Comparison of ENCODE assay signal across 9 cellular contexts in genomic region chr3:141498592-141499223, GRCh38. TPM values are rescaled to one million over a fixed set of nuclear protein-coding genes. Genes with fewer than 3 reads are reported as not detected.
DNase-seq lines count a peak whose midpoint lies in the region; ATAC-seq and TF ChIP-seq lines count a peak whose summit lies in the region.
"Had no signal": no experiment of that assay in that cellular context is flagged by ENCODE, and none has a peak within 500 bp of the region (broad histone marks: within the 10 kb centered on the region; RNA-seq: fewer than 3 reads in every experiment).

No MANE protein-coding gene starts in this region.

- DNase-seq in Panc1 (ENCODE audit: low read depth, low spot score) (no peak), NCI-H2107 (lab: John Stamatoyannopoulos, UW) (no peak), NCI-H69 (lab: John Stamatoyannopoulos, UW) (no peak), NCI-H2171 (lab: John Stamatoyannopoulos, UW) (no peak)
- peak; percentile 74 for DNase-seq in activated effector memory CD4-positive, alpha-beta T cell treated with Interleukin-2 at 50 U/mL for 16 hours
- DNase-seq: IMR-90 had no signal

- no peak overlapping the region; the same call in 1 of the 2 replicates for H3K27ac ChIP-seq in Panc1 (ENCODE audit: low read length)
- peak overlapping the region; percentile 93 for H3K27ac ChIP-seq in neutrophil

- CTCF ChIA-PET in Panc1 (lab: Charles Lee): no interaction called here

- H3K4me3 ChIP-seq in Panc1 (ENCODE audit: low read depth in 2 of 2, low read length in 2 of 2): peak overlapping the region in 1 of 2 experiments; percentile 2; a peak in 1 of 4 replicates
- H3K4me3 ChIP-seq in neutrophil (ENCODE audit: low read depth in 1 of 2, low read length in 1 of 2): peak overlapping the region; percentile 30 to 39

- in situ Hi-C loops in Panc1 (cut with HindIII; ENCODE audit: low pct_unique_long_range_greater_than_20kb, low sequenced_read_pairs): no loop called here

- ATAC-seq in GM18519 (IDR thresholded peaks at IDR 0.05; ENCODE audit: low FRiP score, unreplicated experiment): peak; percentile 92
- ATAC-seq in HG02884 (IDR thresholded peaks at IDR 0.05; ENCODE audit: unreplicated experiment): peak; percentile 94
- ATAC-seq in Panc1: peak; percentile 82

- BruUV-seq in Panc1 (replicated peaks; lab: Mats Ljungman, UMichigan): no TSS peak

- POLR2A ChIA-PET in Panc1 (lab: Charles Lee): no interaction called here

- H3K4me1 ChIP-seq in Panc1 (ENCODE audit: control insufficient read depth, insufficient read depth, low read length): peaks cover 3% of the 10 kb centered on the region; the same call in 1 of the 2 replicates
- peaks cover 41 to 50% of the 10 kb centered on the region in 2 experiments for H3K4me1 ChIP-seq in neutrophil (ENCODE audit: control insufficient read depth in 1 of 2, insufficient read depth in 1 of 2, low read depth in 1 of 2, low read length in 1 of 2)

- intact Hi-C loops in Panc1 (cut with micrococcal nuclease; ENCODE audit: unreplicated experiment): no loop called here

- no peaks in the 10 kb centered on the region for H3K36me3 ChIP-seq in Panc1 (ENCODE audit: control insufficient read depth, insufficient read depth, low read length)
- H3K36me3 ChIP-seq in neutrophil: no peaks in the 10 kb centered on the region

- no peaks in the 10 kb centered on the region for H3K27me3 ChIP-seq in Panc1 (ENCODE audit: control insufficient read depth, insufficient read depth, low read length)
- no peaks in the 10 kb centered on the region for H3K27me3 ChIP-seq in neutrophil

- H3K9me3 ChIP-seq in Panc1 (ENCODE audit: control insufficient read depth, insufficient read depth, low read depth, low read length): no peaks in the 10 kb centered on the region
- no peaks in the 10 kb centered on the region for H3K9me3 ChIP-seq in neutrophil

- no peak for TF ChIP-seq CTCF in Panc1 (IDR thresholded peaks at IDR 0.05)
- peak; percentile 23 for TF ChIP-seq CTCF in neutrophil (IDR thresholded peaks at IDR 0.05)

RNA-seq across cellular contexts. Expression of gene RASA2, which starts 11.9 kb away (rescaled TPM):
- 14.5 TPM for total RNA-seq in Panc1 (2021; ENCODE audit: unreplicated experiment)
- 3.6 TPM for polyA plus RNA-seq in Panc1 (2012; ENCODE audit: insufficient read length)
